8 cellular contexts compared by ENCODE assay signal in genomic region chr4:39353478-39354177, GRCh38. TPM values are rescaled to one million over a fixed set of nuclear protein-coding genes. Genes with fewer than 3 reads are reported as not detected.
DNase-seq lines count a peak whose midpoint lies in the region; ATAC-seq and TF ChIP-seq lines count a peak whose summit lies in the region.

No MANE protein-coding gene starts in this region.

- peak overlapping the region; percentile 72 for H3K4me3 Mint-ChIP-seq in activated T-helper 2 cell treated with anti-CD3 and anti-CD28 coated beads, Interferon-gamma antibody, Interleukin-2, Interleukin-4, amounts not matched to agents 10 μg/mL and 5 μg/mL and 100 μg/mL, durations not matched to agents 14 hours and 24 hours and 36 hours (ENCODE audit: low read depth)

- H3K36me3 ChIP-seq in heart right ventricle (peaks cover 0 to 28% (median 10%) of the 10 kb centered on the region in 9 donors), skeletal muscle satellite cell (ENCODE audit: insufficient read depth, low read length) (peaks cover 14% of the 10 kb centered on the region)

- H3K9ac ChIP-seq in skeletal muscle satellite cell (ENCODE audit: low read depth, low read length): peak overlapping the region; percentile 84

- intact Hi-C loops in activated T-helper 2 cell treated with anti-CD3 and anti-CD28 coated beads, Interferon-gamma antibody, Interleukin-2, Interleukin-4, amounts not matched to agents 10 μg/mL and 5 μg/mL and 100 μg/mL, durations not matched to agents 14 hours and 24 hours and 36 hours (cut with micrococcal nuclease): loop anchor here (1.0 to 5.0 kb wide), 7 partner anchors 13 to 704 kb away; partner anchors contain the start of genes LIAS, N4BP2, RFC1 and RPL9
- intact Hi-C loops in heart right ventricle (cut with DNase I): no loop called here

- peaks cover 52% of the 10 kb centered on the region for H3K36me3 Mint-ChIP-seq in activated T-helper 2 cell treated with anti-CD3 and anti-CD28 coated beads, Interferon-gamma antibody, Interleukin-2, Interleukin-4, amounts not matched to agents 10 μg/mL and 5 μg/mL and 100 μg/mL, durations not matched to agents 14 hours and 24 hours and 36 hours (ENCODE audit: low read depth)

- H3K27ac ChIP-seq in heart right ventricle: peak overlapping the region; percentile 5 to 88 (median 60)

- H3K27me3 ChIP-seq in heart right ventricle (no peaks in the 10 kb centered on the region), skeletal muscle satellite cell (ENCODE audit: control insufficient read depth, insufficient read depth, low read length) (no peaks in the 10 kb centered on the region)

- 26 to 40% methylated on average over 5 of the region's 5 CpGs for WGBS in heart right ventricle, 2 donors

- peaks cover 0 to 38% (median 20%) of the 10 kb centered on the region in 9 donors for H3K4me1 ChIP-seq in heart right ventricle
- H3K4me1 ChIP-seq in skeletal muscle satellite cell (ENCODE audit: control insufficient read depth, insufficient read depth, low read length): peaks cover 17% of the 10 kb centered on the region

- TF ChIP-seq CTCF in GM12865 (IDR thresholded peaks at IDR 0.05; ENCODE audit: insufficient read depth, low read depth, low read length, missing control alignments) (no peak), heart right ventricle (IDR thresholded peaks at IDR 0.05) (no peak)

- H3K4me3 ChIP-seq in GM12865 (ENCODE audit: low read depth, low read length) (peak overlapping the region; percentile 45), heart right ventricle (peak overlapping the region in 8 of 10 donors; percentile 14 to 45 (median 36)), skeletal muscle satellite cell (ENCODE audit: low read length) (peak overlapping the region; percentile 62)

- H3K27ac Mint-ChIP-seq in activated T-helper 2 cell treated with anti-CD3 and anti-CD28 coated beads, Interferon-gamma antibody, Interleukin-2, Interleukin-4, amounts not matched to agents 10 μg/mL and 5 μg/mL and 100 μg/mL, durations not matched to agents 14 hours and 24 hours and 36 hours: peak overlapping the region; percentile 93

- DNase-seq in GM12865 (ENCODE audit: low read depth) (peak; percentile 81), LHCN-M2 (ENCODE audit: low read depth) (peak; percentile 46), heart right ventricle (no peak), NCI-H446 (lab: John Stamatoyannopoulos, UW) (no peak)
- DNase-seq in activated T-helper 2 cell treated with anti-CD3 and anti-CD28 coated beads, Interferon-gamma antibody, Interleukin-2, Interleukin-4, amounts not matched to agents 10 μg/mL and 5 μg/mL and 100 μg/mL, durations not matched to agents 14 hours and 24 hours and 36 hours (ENCODE audit: low spot score): no peak
- no peak for DNase-seq in effector CD8-positive, alpha-beta T cell (lab: John Stamatoyannopoulos, UW)

- H3K4me2 ChIP-seq in skeletal muscle satellite cell (ENCODE audit: low read length): peak overlapping the region; percentile 87

- H3K9me3 Mint-ChIP-seq in activated T-helper 2 cell treated with anti-CD3 and anti-CD28 coated beads, Interferon-gamma antibody, Interleukin-2, Interleukin-4, amounts not matched to agents 10 μg/mL and 5 μg/mL and 100 μg/mL, durations not matched to agents 14 hours and 24 hours and 36 hours: peaks cover 15% of the 10 kb centered on the region

- peaks cover 0 to 14% (median 0%) of the 10 kb centered on the region in 11 donors for H3K9me3 ChIP-seq in heart right ventricle
- no peaks in the 10 kb centered on the region for H3K9me3 ChIP-seq in skeletal muscle satellite cell (replicated peaks; ENCODE audit: low read length)

- no peaks in the 10 kb centered on the region for H3K27me3 Mint-ChIP-seq in activated T-helper 2 cell treated with anti-CD3 and anti-CD28 coated beads, Interferon-gamma antibody, Interleukin-2, Interleukin-4, amounts not matched to agents 10 μg/mL and 5 μg/mL and 100 μg/mL, durations not matched to agents 14 hours and 24 hours and 36 hours (ENCODE audit: low read depth)

- ATAC-seq in GM21723 (IDR thresholded peaks at IDR 0.05; ENCODE audit: unreplicated experiment) (peak; percentile 74), heart right ventricle (peak in 7 of 8 donors; percentile 50 to 89 (median 81))

- H3K4me1 Mint-ChIP-seq in activated T-helper 2 cell treated with anti-CD3 and anti-CD28 coated beads, Interferon-gamma antibody, Interleukin-2, Interleukin-4, amounts not matched to agents 10 μg/mL and 5 μg/mL and 100 μg/mL, durations not matched to agents 14 hours and 24 hours and 36 hours (ENCODE audit: low read depth): peaks cover 52% of the 10 kb centered on the region

RNA-seq across cellular contexts. Expression of gene RFC1, which starts 12.5 kb away (rescaled TPM):
- total RNA-seq in LHCN-M2 (2014; rRNA removed) (31.0 and 34.3 TPM in 2 replicates), heart right ventricle (10 to 100 TPM; 18.4 to 31.0 (median 24.8) TPM)
- polyA plus RNA-seq in LHCN-M2 (2012): 14.6 TPM
- 56.6 and 64.7 TPM in 2 replicates for total RNA-seq in activated T-helper 2 cell treated with anti-CD3 and anti-CD28 coated beads, Interferon-gamma antibody, Interleukin-2, Interleukin-4, amounts not matched to agents 10 μg/mL and 5 μg/mL and 100 μg/mL, durations not matched to agents 14 hours and 24 hours and 36 hours
- polyA plus RNA-seq in heart right ventricle: 1 to 10 TPM; 5.7 to 9.5 TPM
- 32.8 and 34.2 TPM in 2 replicates for total RNA-seq in skeletal muscle satellite cell (2012; rRNA removed)

RNA-seq across cellular contexts. Expression of gene KLB, which starts 53.1 kb away (rescaled TPM):
- total RNA-seq in LHCN-M2 (2014; rRNA removed): not detected in 2 replicates
- polyA plus RNA-seq in LHCN-M2 (2012): 0.02 TPM
- not detected in 2 replicates for total RNA-seq in activated T-helper 2 cell treated with anti-CD3 and anti-CD28 coated beads, Interferon-gamma antibody, Interleukin-2, Interleukin-4, amounts not matched to agents 10 μg/mL and 5 μg/mL and 100 μg/mL, durations not matched to agents 14 hours and 24 hours and 36 hours
- under 1 TPM in 6 of 10 donors, not detected in 4; 0.08 to 0.53 (median 0.24) TPM for total RNA-seq in heart right ventricle
- polyA plus RNA-seq in heart right ventricle: under 1 TPM; 0.19 to 0.29 TPM
- total RNA-seq in skeletal muscle satellite cell (2012; rRNA removed): not detected in 2 replicates

Comparison
In these comparisons a context has a peak if more than half of its experiments do, and no peak if none do; other contexts are left out.
1. DNase-seq: peak in GM12865 (single experiment) and LHCN-M2 (single experiment); none in activated T-helper 2 cell treated with anti-CD3 and anti-CD28 coated beads, Interferon-gamma antibody, Interleukin-2, Interleukin-4, amounts not matched to agents 10 μg/mL and 5 μg/mL and 100 μg/mL, durations not matched to agents 14 hours and 24 hours and 36 hours (single experiment), heart right ventricle (0 of 2), NCI-H446 (0 of 2) and effector CD8-positive, alpha-beta T cell (single experiment).
2. Peak in every context shown above with its lines, with median percentiles within 50 percentile points of each other: H3K4me3 ChIP-seq.